Comparison of ENCODE assay signal across 8 cellular contexts in genomic region chr14:104753528-104754212, GRCh38. TPM values are rescaled to one million over a fixed set of nuclear protein-coding genes. Genes with fewer than 3 reads are reported as not detected.
DNase-seq lines count a peak whose midpoint lies in the region; ATAC-seq, FAIRE-seq and TF ChIP-seq lines count a peak whose summit lies in the region.

No MANE protein-coding gene starts in this region.

- CTCF ChIA-PET in activated naive CD4-positive, alpha-beta T cell treated with anti-CD3 and anti-CD28 coated beads, Interleukin-2, amount 10 ng/mL, durations not matched to agents 7 days and 5 days (lab: Charles Lee), result interaction anchor here (1.1 to 3.2 kb wide), 3 partner anchors 13 to 66 kb away, joined by 3 to 13 read pairs (median 4); no protein-coding TSS in a partner anchor

- TF ChIP-seq CTCF in kidney (IDR thresholded peaks at IDR 0.05; ENCODE audit: borderline replicate concordance, extremely low read depth, insufficient read depth), result no peak

- ATAC-seq in activated naive CD8-positive, alpha-beta T cell treated with anti-CD3 and anti-CD28 coated beads, Interleukin-2, amount 50 U/mL, for 24 hours, result no peak
- ATAC-seq in GM18867 (IDR thresholded peaks at IDR 0.05; ENCODE audit: unreplicated experiment), result no peak

- H3K4me1 ChIP-seq in kidney (ENCODE audit: control insufficient read depth in 1 of 2, insufficient read depth in 1 of 2, low read depth in 1 of 2, low read length in 2 of 2), result peaks cover 19 to 22% of the 10 kb centered on the region in 2 donors

- peak; percentile 45 for DNase-seq in activated naive CD4-positive, alpha-beta T cell treated with anti-CD3 and anti-CD28 coated beads, Interleukin-2, amount 10 ng/mL, durations not matched to agents 7 days and 5 days
- no peak for DNase-seq in activated naive CD4-positive, alpha-beta T cell treated with Interleukin-2 at 50 U/mL for 16 hours
- DNase-seq in activated naive CD8-positive, alpha-beta T cell treated with anti-CD3 and anti-CD28 coated beads, Interleukin-2, amount 50 U/mL, for 24 hours, result no peak
- DNase-seq in kidney (peak; percentile 87), substantia nigra (lab: John Stamatoyannopoulos, UW) (peak in 2 of 49 donors; percentile 13 to 18), SHP77 (lab: John Stamatoyannopoulos, UW) (no peak), hepatic stellate cell (ENCODE audit: low spot score) (no peak)

- peak overlapping the region; percentile 74 to 88 for H3K9ac ChIP-seq in kidney (ENCODE audit: low read length in 2 of 2)

- H3K27ac Mint-ChIP-seq in activated naive CD4-positive, alpha-beta T cell treated with anti-CD3 and anti-CD28 coated beads, Interleukin-2, amount 10 ng/mL, durations not matched to agents 7 days and 5 days, result peak overlapping the region; percentile 89
- H3K27ac Mint-ChIP-seq in activated naive CD8-positive, alpha-beta T cell treated with anti-CD3 and anti-CD28 coated beads, Interleukin-2, amount 50 U/mL, for 24 hours, result peak overlapping the region; percentile 81

- peaks cover 48% of the 10 kb centered on the region for H3K4me1 Mint-ChIP-seq in activated naive CD4-positive, alpha-beta T cell treated with anti-CD3 and anti-CD28 coated beads, Interleukin-2, amount 10 ng/mL, durations not matched to agents 7 days and 5 days
- H3K4me1 Mint-ChIP-seq in activated naive CD8-positive, alpha-beta T cell treated with anti-CD3 and anti-CD28 coated beads, Interleukin-2, amount 50 U/mL, for 24 hours, result peaks cover 33% of the 10 kb centered on the region

- peak overlapping the region; percentile 81 to 89 for H3K4me3 ChIP-seq in kidney (ENCODE audit: low read length in 2 of 2)

- H3K36me3 ChIP-seq in kidney (ENCODE audit: control insufficient read depth in 1 of 2, insufficient read depth in 2 of 2, low read length in 2 of 2), result peaks cover 14 to 17% of the 10 kb centered on the region in 2 donors

- H3K4me3 Mint-ChIP-seq in activated naive CD4-positive, alpha-beta T cell treated with anti-CD3 and anti-CD28 coated beads, Interleukin-2, amount 10 ng/mL, durations not matched to agents 7 days and 5 days, result peak overlapping the region; percentile 78
- peak overlapping the region; percentile 92 for H3K4me3 Mint-ChIP-seq in activated naive CD8-positive, alpha-beta T cell treated with anti-CD3 and anti-CD28 coated beads, Interleukin-2, amount 50 U/mL, for 24 hours

- H3K27ac ChIP-seq in kidney (ENCODE audit: low read depth in 2 of 2, low read length in 2 of 2) (peak overlapping the region in 1 of 2 donors; percentile 65), substantia nigra (ENCODE audit: low read depth, low read length, poor library complexity, severe bottlenecking) (peak overlapping the region; percentile 75)

- peaks cover 22% of the 10 kb centered on the region for H3K36me3 Mint-ChIP-seq in activated naive CD4-positive, alpha-beta T cell treated with anti-CD3 and anti-CD28 coated beads, Interleukin-2, amount 10 ng/mL, durations not matched to agents 7 days and 5 days
- H3K36me3 Mint-ChIP-seq in activated naive CD8-positive, alpha-beta T cell treated with anti-CD3 and anti-CD28 coated beads, Interleukin-2, amount 50 U/mL, for 24 hours (ENCODE audit: low read depth), result peaks cover 13% of the 10 kb centered on the region

- intact Hi-C loops in kidney (cut with DNase I), result no loop called here

- H3K9me3 ChIP-seq in kidney (ENCODE audit: control insufficient read depth in 1 of 2, low read length in 2 of 2), result no peaks in the 10 kb centered on the region

- no peak for FAIRE-seq in kidney (lab: Jason Lieb, UNC)

- peaks cover 8% of the 10 kb centered on the region for H3K27me3 Mint-ChIP-seq in activated naive CD4-positive, alpha-beta T cell treated with anti-CD3 and anti-CD28 coated beads, Interleukin-2, amount 10 ng/mL, durations not matched to agents 7 days and 5 days
- no peaks in the 10 kb centered on the region for H3K27me3 Mint-ChIP-seq in activated naive CD8-positive, alpha-beta T cell treated with anti-CD3 and anti-CD28 coated beads, Interleukin-2, amount 50 U/mL, for 24 hours

- H3K9me3 Mint-ChIP-seq in activated naive CD4-positive, alpha-beta T cell treated with anti-CD3 and anti-CD28 coated beads, Interleukin-2, amount 10 ng/mL, durations not matched to agents 7 days and 5 days, result no peaks in the 10 kb centered on the region
- no peaks in the 10 kb centered on the region for H3K9me3 Mint-ChIP-seq in activated naive CD8-positive, alpha-beta T cell treated with anti-CD3 and anti-CD28 coated beads, Interleukin-2, amount 50 U/mL, for 24 hours

RNA-seq across cellular contexts. Expression of gene SIVA1, which starts 0.7 kb away (rescaled TPM):
- 65.7 TPM for total RNA-seq in kidney
- polyA plus RNA-seq in kidney (ENCODE audit: insufficient read depth, low read depth, low replicate concordance), result 124 TPM

RNA-seq across cellular contexts. Expression of gene ADSS1, which starts 29.6 kb away (rescaled TPM):
- total RNA-seq in kidney, result 7.5 TPM
- 16.5 TPM for polyA plus RNA-seq in kidney (ENCODE audit: insufficient read depth, low read depth, low replicate concordance)

RNA-seq across cellular contexts. Expression of gene AKT1, which starts 41.9 kb away (rescaled TPM):
- 125 TPM for total RNA-seq in kidney
- 70.6 TPM for polyA plus RNA-seq in kidney (ENCODE audit: insufficient read depth, low read depth, low replicate concordance)

RNA-seq across cellular contexts. Expression of gene ZBTB42, which starts 47.2 kb away (rescaled TPM):
- 10.0 TPM for total RNA-seq in kidney
- polyA plus RNA-seq in kidney (ENCODE audit: insufficient read depth, low read depth, low replicate concordance), result 3.9 TPM

Comparison
In these comparisons a context has a peak if more than half of its experiments do, and no peak if none do; other contexts are left out.
1. DNase-seq: peak in activated naive CD4-positive, alpha-beta T cell treated with anti-CD3 and anti-CD28 coated beads, Interleukin-2, amount 10 ng/mL, durations not matched to agents 7 days and 5 days (single experiment) and kidney (single experiment); none in activated naive CD4-positive, alpha-beta T cell treated with Interleukin-2 at 50 U/mL for 16 hours (single experiment), activated naive CD8-positive, alpha-beta T cell treated with anti-CD3 and anti-CD28 coated beads, Interleukin-2, amount 50 U/mL, for 24 hours (single experiment), SHP77 (0 of 2) and hepatic stellate cell (single experiment).